8 cellular contexts compared by ENCODE assay signal in the genomic region with DNA sequence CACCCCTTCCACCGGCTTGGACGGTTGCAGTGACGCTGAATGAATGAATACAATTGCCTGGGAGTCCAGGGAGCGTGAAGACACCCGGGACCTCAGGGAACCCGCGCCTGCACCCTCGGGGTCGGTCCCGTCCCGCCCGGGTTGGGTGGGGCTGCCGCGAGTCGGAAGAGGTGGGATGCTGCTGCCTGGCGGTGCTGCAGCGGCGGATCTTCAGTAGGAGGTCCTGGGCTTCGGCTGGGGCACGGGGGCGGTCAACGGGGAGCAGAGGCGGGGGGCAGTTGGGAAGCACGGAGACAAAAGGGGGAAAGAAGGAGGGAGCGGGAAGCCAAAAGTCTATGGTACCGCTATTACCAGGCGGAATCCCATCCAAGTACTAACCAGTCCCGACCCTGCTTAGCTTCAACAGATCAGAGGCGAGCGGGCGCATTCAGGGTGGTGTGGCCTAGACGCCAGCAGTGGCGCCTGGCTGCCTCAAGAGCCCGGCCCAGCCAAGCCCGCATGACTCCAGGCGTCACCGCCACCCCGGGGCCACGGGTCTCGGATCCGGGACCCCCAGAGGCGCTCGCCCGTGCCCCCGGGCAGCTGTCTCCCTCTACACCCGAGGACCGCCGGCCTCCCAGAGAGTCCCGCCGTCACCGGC. TPM values are rescaled to one million over a fixed set of nuclear protein-coding genes. Genes with fewer than 3 reads are reported as not detected.
DNase-seq lines count a peak whose midpoint lies in the region; ATAC-seq and TF ChIP-seq lines count a peak whose summit lies in the region.
"Not testable (repeated sequence)": the region's sequence is repeated elsewhere in the genome, so short reads cannot be mapped to it uniquely, and the experiment has no call there.

No MANE protein-coding gene starts in this region.

- H3K4me1 ChIP-seq in OCI-LY7 (ENCODE audit: insufficient read depth, low read length, poor library complexity, severe bottlenecking), result not testable (repeated sequence)

- CTCF ChIA-PET in OCI-LY7 (lab: Charles Lee; ENCODE audit: unreplicated experiment), result not testable (repeated sequence)

- not testable (repeated sequence) for BruUV-seq in OCI-LY7 (replicated peaks; lab: Mats Ljungman, UMichigan)

- intact Hi-C loops in OCI-LY7 (cut with micrococcal nuclease; ENCODE audit: unreplicated experiment); left ventricle myocardium superior (cut with micrococcal nuclease): not testable (repeated sequence)

- POLR2A ChIA-PET in OCI-LY7 (lab: Charles Lee), result not testable (repeated sequence)

- not testable (repeated sequence) for H3K9me2 ChIP-seq in OCI-LY7 (ENCODE audit: insufficient read depth, low read length)

- H4K20me1 ChIP-seq in OCI-LY7 (ENCODE audit: insufficient read depth, low read length), result not testable (repeated sequence)

- H3K4me3 ChIP-seq in AG10803 (ENCODE audit: low read length) (peak overlapping the region; percentile 39), GM12865 (ENCODE audit: low read depth, low read length) (peak overlapping the region; percentile 28), OCI-LY7 (ENCODE audit: low read depth, low read length, poor library complexity, severe bottlenecking) (peak overlapping the region; percentile 55), choroid plexus epithelial cell (ENCODE audit: low read depth, low read length) (peak overlapping the region; percentile 47)

- not testable (repeated sequence) for TF ChIP-seq CTCF in AG10803 (conservative IDR thresholded peaks at IDR 0.05; ENCODE audit: low read length); GM12865 (IDR thresholded peaks at IDR 0.05; ENCODE audit: insufficient read depth, low read depth, low read length, missing control alignments); OCI-LY7 (conservative IDR thresholded peaks at IDR 0.05; ENCODE audit: low read length); choroid plexus epithelial cell (conservative IDR thresholded peaks at IDR 0.05; ENCODE audit: low read depth, low read length)

- not testable (repeated sequence) for H3K27ac ChIP-seq in OCI-LY7 (ENCODE audit: low read depth, low read length, poor library complexity, severe bottlenecking)

- not testable (repeated sequence) for H3K4me2 ChIP-seq in OCI-LY7 (ENCODE audit: low read length)

- ATAC-seq in left ventricle myocardium superior, result not testable (repeated sequence)

- not testable (repeated sequence) for DNase-seq in AG10803 (ENCODE audit: low read depth); choroid plexus epithelial cell (ENCODE audit: low read depth)
- peak; percentile 19 for DNase-seq in GM12865 (ENCODE audit: low read depth)
- peak; percentile 4 for DNase-seq in OCI-LY7 (ENCODE audit: low spot score)
- DNase-seq in activated T-cell treated with anti-CD3 and anti-CD28 coated beads for 48 hours (ENCODE audit: low read depth), result peak; percentile 26
- DNase-seq in left ventricle myocardium superior, result peak; percentile 28
- peak; percentile 5 for DNase-seq in myocyte (ENCODE audit: low read depth)
- peak; percentile 39 to 47 for DNase-seq in stimulated activated CD4-positive, alpha-beta T cell treated with anti-CD3 and anti-CD28 coated beads, Interleukin-2, amount 100 ng/mL, for 48 hours

- H3K9me3 ChIP-seq in OCI-LY7 (ENCODE audit: low read length), result not testable (repeated sequence)

- not testable (repeated sequence) for H3K36me3 ChIP-seq in OCI-LY7 (ENCODE audit: insufficient read depth, low read length)

- not testable (repeated sequence) for H2AFZ ChIP-seq in OCI-LY7 (ENCODE audit: low read length)

- H3K79me2 ChIP-seq in OCI-LY7 (ENCODE audit: insufficient read depth, low read depth, low read length), result not testable (repeated sequence)

RNA-seq across cellular contexts. Expression of a gene that starts 48.1 kb away (rescaled TPM):
- 10.5 and 21.3 TPM in 2 replicates for total RNA-seq in OCI-LY7 (2014; rRNA removed; shearing (Covaris generic))
- 25.8 and 28.6 TPM in 2 replicates for total RNA-seq in OCI-LY7 (2022)
- 9.4 TPM for total RNA-seq in left ventricle myocardium superior
- total RNA-seq in myocyte, result 9.5 and 17.6 TPM in 2 replicates
- polyA plus RNA-seq in myocyte (2012), result 16.9 TPM
